15 cellular contexts compared by ENCODE assay signal in genomic region chr17:75704963-75705875, GRCh38. TPM values are rescaled to one million over a fixed set of nuclear protein-coding genes. Genes with fewer than 3 reads are reported as not detected.
"Had no signal": no experiment of that assay in that cellular context is flagged by ENCODE, and none has a peak within 500 bp of the region (broad histone marks: within the 10 kb centered on the region; RNA-seq: fewer than 3 reads in every experiment).

No MANE protein-coding gene starts in this region.

- H3K27ac Mint-ChIP-seq: activated CD4-positive, alpha-beta memory T cell treated with anti-CD3 and anti-CD28 coated beads, Interleukin-2, amount 10 ng/mL, durations not matched to agents 7 days and 5 days; memory B cell; stimulated activated naive CD8-positive, alpha-beta T cell treated with anti-CD3 and anti-CD28 coated beads, Interleukin-15, Interleukin-2, amounts not matched to agents 100 ng/mL and 50 ng/mL, for 24 hours had no signal

- H3K27ac ChIP-seq: gastrocnemius medialis, ovary had no signal

- H3K4me3 Mint-ChIP-seq: activated CD4-positive, alpha-beta memory T cell treated with anti-CD3 and anti-CD28 coated beads, Interleukin-2, amount 10 ng/mL, durations not matched to agents 7 days and 5 days; memory B cell; stimulated activated naive CD8-positive, alpha-beta T cell treated with anti-CD3 and anti-CD28 coated beads, Interleukin-15, Interleukin-2, amounts not matched to agents 100 ng/mL and 50 ng/mL, for 24 hours had no signal

- DNase-seq: activated CD4-positive, alpha-beta memory T cell treated with anti-CD3 and anti-CD28 coated beads, Interleukin-2, amount 10 ng/mL, durations not matched to agents 7 days and 5 days; activated CD4-positive, alpha-beta T cell treated with anti-CD3 and anti-CD28 coated beads for 1 hour; activated naive CD4-positive, alpha-beta T cell treated with Interleukin-2 at 50 U/mL for 16 hours; central memory CD4-positive, alpha-beta T cell; cortex of kidney; effector memory CD4-positive, alpha-beta T cell; gastrocnemius medialis; ovary; stimulated activated CD4-positive, alpha-beta T cell treated with anti-CD3 and anti-CD28 coated beads, Interleukin-4, amount 100 ng/mL, for 1 hour; stimulated activated CD8-positive, alpha-beta memory T cell treated with anti-CD3 and anti-CD28 coated beads, Interleukin-4, amount 100 ng/mL, for 48 hours; SW 1271; T1000 had no signal

- H3K4me3 ChIP-seq: gastrocnemius medialis, ovary had no signal

- H3K4me1 Mint-ChIP-seq: activated CD4-positive, alpha-beta memory T cell treated with anti-CD3 and anti-CD28 coated beads, Interleukin-2, amount 10 ng/mL, durations not matched to agents 7 days and 5 days; memory B cell had no signal

- H3K36me3 ChIP-seq: ovary had no signal

- H3K27me3 ChIP-seq: gastrocnemius medialis, ovary had no signal

- ATAC-seq: gastrocnemius medialis had no signal

- H3K9me3 ChIP-seq: gastrocnemius medialis, ovary had no signal

- H3K9me3 Mint-ChIP-seq: activated CD4-positive, alpha-beta memory T cell treated with anti-CD3 and anti-CD28 coated beads, Interleukin-2, amount 10 ng/mL, durations not matched to agents 7 days and 5 days; memory B cell; stimulated activated naive CD8-positive, alpha-beta T cell treated with anti-CD3 and anti-CD28 coated beads, Interleukin-15, Interleukin-2, amounts not matched to agents 100 ng/mL and 50 ng/mL, for 24 hours had no signal

- H3K27me3 Mint-ChIP-seq: activated CD4-positive, alpha-beta memory T cell treated with anti-CD3 and anti-CD28 coated beads, Interleukin-2, amount 10 ng/mL, durations not matched to agents 7 days and 5 days; memory B cell; stimulated activated naive CD8-positive, alpha-beta T cell treated with anti-CD3 and anti-CD28 coated beads, Interleukin-15, Interleukin-2, amounts not matched to agents 100 ng/mL and 50 ng/mL, for 24 hours had no signal

RNA-seq across cellular contexts. Expression of gene ITGB4, which starts 16.0 kb away (rescaled TPM):
- polyA plus RNA-seq: neural cell had no signal
